1 cellular context compared by ENCODE assay signal in genomic region chr2:231012471-231012870, GRCh38.
TF ChIP-seq lines count a peak whose summit lies in the region.

No MANE protein-coding gene starts in this region.

TF ChIP-seq in HepG2, 621 proteins besides CTCF, POLR2A, EP300 and RAD21:
- no peak for TF ChIP-seq NR2F1 (CRISPR knock-in tag; IDR thresholded peaks at IDR 0.05)
